4 cellular contexts compared by ENCODE assay signal in the genomic region with DNA sequence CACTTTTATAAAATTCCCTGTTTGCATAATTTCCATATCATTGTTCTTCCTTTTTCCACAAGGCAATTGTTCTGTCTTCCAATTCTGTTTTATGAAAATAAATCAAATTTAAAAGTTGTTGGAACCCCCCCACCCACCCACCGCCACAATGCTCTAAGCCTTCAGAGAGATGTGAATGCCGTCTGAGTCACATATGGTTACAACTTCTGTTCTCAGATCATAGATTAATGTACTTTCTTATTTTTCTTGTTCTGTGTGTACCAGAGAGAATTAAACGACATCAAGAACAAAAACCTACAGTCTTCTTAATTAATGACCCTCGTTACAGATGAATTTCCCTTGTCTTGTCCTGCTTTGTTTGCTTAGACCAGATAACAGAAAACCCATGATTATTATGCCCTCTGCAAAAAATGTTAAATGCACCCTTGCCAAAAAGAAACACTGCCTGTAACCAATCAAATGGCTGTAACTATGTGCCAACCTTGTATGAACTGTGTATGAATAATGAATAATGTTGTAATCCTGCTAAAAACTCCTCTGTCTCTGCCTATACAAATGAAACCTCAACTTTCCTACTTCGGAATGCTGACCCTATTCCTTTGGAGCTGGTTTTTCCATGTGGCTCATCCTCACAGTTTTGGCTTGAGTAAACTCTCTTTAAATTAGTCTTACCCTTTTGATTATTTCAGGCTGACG.
TF ChIP-seq lines count a peak whose summit lies in the region.

No MANE protein-coding gene starts in this region.

TF ChIP-seq in SK-N-SH, 30 proteins besides CTCF, POLR2A, EP300 and RAD21:
- TF ChIP-seq POLR2AphosphoS5 (IDR thresholded peaks at IDR 0.05; ENCODE audit: low read depth, low read length) (no peak), FOXM1 (IDR thresholded peaks at IDR 0.05; ENCODE audit: low read depth) (no peak), RCOR1 (IDR thresholded peaks at IDR 0.05; ENCODE audit: low read length) (no peak)
- TF ChIP-seq, protein P1, sequence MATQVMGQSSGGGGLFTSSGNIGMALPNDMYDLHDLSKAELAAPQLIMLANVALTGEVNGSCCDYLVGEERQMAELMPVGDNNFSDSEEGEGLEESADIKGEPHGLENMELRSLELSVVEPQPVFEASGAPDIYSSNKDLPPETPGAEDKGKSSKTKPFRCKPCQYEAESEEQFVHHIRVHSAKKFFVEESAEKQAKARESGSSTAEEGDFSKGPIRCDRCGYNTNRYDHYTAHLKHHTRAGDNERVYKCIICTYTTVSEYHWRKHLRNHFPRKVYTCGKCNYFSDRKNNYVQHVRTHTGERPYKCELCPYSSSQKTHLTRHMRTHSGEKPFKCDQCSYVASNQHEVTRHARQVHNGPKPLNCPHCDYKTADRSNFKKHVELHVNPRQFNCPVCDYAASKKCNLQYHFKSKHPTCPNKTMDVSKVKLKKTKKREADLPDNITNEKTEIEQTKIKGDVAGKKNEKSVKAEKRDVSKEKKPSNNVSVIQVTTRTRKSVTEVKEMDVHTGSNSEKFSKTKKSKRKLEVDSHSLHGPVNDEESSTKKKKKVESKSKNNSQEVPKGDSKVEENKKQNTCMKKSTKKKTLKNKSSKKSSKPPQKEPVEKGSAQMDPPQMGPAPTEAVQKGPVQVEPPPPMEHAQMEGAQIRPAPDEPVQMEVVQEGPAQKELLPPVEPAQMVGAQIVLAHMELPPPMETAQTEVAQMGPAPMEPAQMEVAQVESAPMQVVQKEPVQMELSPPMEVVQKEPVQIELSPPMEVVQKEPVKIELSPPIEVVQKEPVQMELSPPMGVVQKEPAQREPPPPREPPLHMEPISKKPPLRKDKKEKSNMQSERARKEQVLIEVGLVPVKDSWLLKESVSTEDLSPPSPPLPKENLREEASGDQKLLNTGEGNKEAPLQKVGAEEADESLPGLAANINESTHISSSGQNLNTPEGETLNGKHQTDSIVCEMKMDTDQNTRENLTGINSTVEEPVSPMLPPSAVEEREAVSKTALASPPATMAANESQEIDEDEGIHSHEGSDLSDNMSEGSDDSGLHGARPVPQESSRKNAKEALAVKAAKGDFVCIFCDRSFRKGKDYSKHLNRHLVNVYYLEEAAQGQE (IDR thresholded peaks at IDR 0.05; ENCODE audit: low read depth, low read length), result no peak
TF ChIP-seq in SK-N-SH: peak in this region for 0.

TF ChIP-seq in SK-N-SH treated with all-trans-retinoic acid at 6 μM for 48 hours, 23 proteins besides CTCF, POLR2A, EP300 and RAD21 (continues in another document):
- TF ChIP-seq, protein P2, sequence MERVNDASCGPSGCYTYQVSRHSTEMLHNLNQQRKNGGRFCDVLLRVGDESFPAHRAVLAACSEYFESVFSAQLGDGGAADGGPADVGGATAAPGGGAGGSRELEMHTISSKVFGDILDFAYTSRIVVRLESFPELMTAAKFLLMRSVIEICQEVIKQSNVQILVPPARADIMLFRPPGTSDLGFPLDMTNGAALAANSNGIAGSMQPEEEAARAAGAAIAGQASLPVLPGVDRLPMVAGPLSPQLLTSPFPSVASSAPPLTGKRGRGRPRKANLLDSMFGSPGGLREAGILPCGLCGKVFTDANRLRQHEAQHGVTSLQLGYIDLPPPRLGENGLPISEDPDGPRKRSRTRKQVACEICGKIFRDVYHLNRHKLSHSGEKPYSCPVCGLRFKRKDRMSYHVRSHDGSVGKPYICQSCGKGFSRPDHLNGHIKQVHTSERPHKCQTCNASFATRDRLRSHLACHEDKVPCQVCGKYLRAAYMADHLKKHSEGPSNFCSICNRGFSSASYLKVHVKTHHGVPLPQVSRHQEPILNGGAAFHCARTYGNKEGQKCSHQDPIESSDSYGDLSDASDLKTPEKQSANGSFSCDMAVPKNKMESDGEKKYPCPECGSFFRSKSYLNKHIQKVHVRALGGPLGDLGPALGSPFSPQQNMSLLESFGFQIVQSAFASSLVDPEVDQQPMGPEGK (CRISPR knock-in tag; IDR thresholded peaks at IDR 0.05; ENCODE audit: borderline replicate concordance), result no peak
- TF ChIP-seq SNAI2 (CRISPR knock-in tag; IDR thresholded peaks at IDR 0.05) (no peak), ARNTL (CRISPR knock-in tag; IDR thresholded peaks at IDR 0.05; ENCODE audit: borderline replicate concordance, low read depth) (no peak), BACH2 (CRISPR knock-in tag; IDR thresholded peaks at IDR 0.05; ENCODE audit: borderline replicate concordance) (no peak), ISL1 (CRISPR knock-in tag; IDR thresholded peaks at IDR 0.05) (no peak), ZNF70 (CRISPR knock-in tag; IDR thresholded peaks at IDR 0.05) (no peak), ZNF565 (CRISPR knock-in tag; conservative IDR thresholded peaks at IDR 0.05; ENCODE audit: low read depth) (no peak), ZFP30 (CRISPR knock-in tag; IDR thresholded peaks at IDR 0.05) (no peak), PPARA (CRISPR knock-in tag; IDR thresholded peaks at IDR 0.05; ENCODE audit: borderline replicate concordance) (no peak)
- TF ChIP-seq, protein P3, sequence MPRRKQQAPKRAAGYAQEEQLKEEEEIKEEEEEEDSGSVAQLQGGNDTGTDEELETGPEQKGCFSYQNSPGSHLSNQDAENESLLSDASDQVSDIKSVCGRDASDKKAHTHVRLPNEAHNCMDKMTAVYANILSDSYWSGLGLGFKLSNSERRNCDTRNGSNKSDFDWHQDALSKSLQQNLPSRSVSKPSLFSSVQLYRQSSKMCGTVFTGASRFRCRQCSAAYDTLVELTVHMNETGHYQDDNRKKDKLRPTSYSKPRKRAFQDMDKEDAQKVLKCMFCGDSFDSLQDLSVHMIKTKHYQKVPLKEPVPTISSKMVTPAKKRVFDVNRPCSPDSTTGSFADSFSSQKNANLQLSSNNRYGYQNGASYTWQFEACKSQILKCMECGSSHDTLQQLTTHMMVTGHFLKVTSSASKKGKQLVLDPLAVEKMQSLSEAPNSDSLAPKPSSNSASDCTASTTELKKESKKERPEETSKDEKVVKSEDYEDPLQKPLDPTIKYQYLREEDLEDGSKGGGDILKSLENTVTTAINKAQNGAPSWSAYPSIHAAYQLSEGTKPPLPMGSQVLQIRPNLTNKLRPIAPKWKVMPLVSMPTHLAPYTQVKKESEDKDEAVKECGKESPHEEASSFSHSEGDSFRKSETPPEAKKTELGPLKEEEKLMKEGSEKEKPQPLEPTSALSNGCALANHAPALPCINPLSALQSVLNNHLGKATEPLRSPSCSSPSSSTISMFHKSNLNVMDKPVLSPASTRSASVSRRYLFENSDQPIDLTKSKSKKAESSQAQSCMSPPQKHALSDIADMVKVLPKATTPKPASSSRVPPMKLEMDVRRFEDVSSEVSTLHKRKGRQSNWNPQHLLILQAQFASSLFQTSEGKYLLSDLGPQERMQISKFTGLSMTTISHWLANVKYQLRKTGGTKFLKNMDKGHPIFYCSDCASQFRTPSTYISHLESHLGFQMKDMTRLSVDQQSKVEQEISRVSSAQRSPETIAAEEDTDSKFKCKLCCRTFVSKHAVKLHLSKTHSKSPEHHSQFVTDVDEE (CRISPR knock-in tag; IDR thresholded peaks at IDR 0.05), result no peak

TF ChIP-seq in HEK293, 187 proteins besides CTCF, POLR2A, EP300 and RAD21:
- TF ChIP-seq, protein P4, sequence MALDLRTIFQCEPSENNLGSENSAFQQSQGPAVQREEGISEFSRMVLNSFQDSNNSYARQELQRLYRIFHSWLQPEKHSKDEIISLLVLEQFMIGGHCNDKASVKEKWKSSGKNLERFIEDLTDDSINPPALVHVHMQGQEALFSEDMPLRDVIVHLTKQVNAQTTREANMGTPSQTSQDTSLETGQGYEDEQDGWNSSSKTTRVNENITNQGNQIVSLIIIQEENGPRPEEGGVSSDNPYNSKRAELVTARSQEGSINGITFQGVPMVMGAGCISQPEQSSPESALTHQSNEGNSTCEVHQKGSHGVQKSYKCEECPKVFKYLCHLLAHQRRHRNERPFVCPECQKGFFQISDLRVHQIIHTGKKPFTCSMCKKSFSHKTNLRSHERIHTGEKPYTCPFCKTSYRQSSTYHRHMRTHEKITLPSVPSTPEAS (tag by site-specific recombination; IDR thresholded peaks at IDR 0.05), result no peak
- TF ChIP-seq ZNF768 (tag by site-specific recombination; IDR thresholded peaks at IDR 0.05), result no peak
- TF ChIP-seq ZNF423 (tag by site-specific recombination; IDR thresholded peaks at IDR 0.05), result no peak
- 0 out of 2 replicates have a peak, but pooled peaks have one; percentile 29 for TF ChIP-seq IKZF3 (tag by site-specific recombination; IDR thresholded peaks at IDR 0.05)
- TF ChIP-seq, protein P5, sequence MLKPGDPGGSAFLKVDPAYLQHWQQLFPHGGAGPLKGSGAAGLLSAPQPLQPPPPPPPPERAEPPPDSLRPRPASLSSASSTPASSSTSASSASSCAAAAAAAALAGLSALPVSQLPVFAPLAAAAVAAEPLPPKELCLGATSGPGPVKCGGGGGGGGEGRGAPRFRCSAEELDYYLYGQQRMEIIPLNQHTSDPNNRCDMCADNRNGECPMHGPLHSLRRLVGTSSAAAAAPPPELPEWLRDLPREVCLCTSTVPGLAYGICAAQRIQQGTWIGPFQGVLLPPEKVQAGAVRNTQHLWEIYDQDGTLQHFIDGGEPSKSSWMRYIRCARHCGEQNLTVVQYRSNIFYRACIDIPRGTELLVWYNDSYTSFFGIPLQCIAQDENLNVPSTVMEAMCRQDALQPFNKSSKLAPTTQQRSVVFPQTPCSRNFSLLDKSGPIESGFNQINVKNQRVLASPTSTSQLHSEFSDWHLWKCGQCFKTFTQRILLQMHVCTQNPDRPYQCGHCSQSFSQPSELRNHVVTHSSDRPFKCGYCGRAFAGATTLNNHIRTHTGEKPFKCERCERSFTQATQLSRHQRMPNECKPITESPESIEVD (tag by site-specific recombination; IDR thresholded peaks at IDR 0.05), result no peak
- no peak for TF ChIP-seq ZNF239 (tag by site-specific recombination; IDR thresholded peaks at IDR 0.05)
- no peak for TF ChIP-seq ZNF426 (tag by site-specific recombination; IDR thresholded peaks at IDR 0.05)
- TF ChIP-seq GLIS2 (tag by site-specific recombination; IDR thresholded peaks at IDR 0.05), result no peak

TF ChIP-seq in H1, 55 proteins besides CTCF, POLR2A, EP300 and RAD21:
- no peak for TF ChIP-seq GABPA (IDR thresholded peaks at IDR 0.05; ENCODE audit: borderline replicate concordance, insufficient read depth, low read length)
- no peak for TF ChIP-seq CBX5 (IDR thresholded peaks at IDR 0.05; ENCODE audit: low read depth, low read length)
- no peak for TF ChIP-seq BRCA1 (IDR thresholded peaks at IDR 0.05; ENCODE audit: low read depth, low read length)
